13 cellular contexts compared by ENCODE assay signal in genomic region chr22:19568337-19569311, GRCh38. TPM values are rescaled to one million over a fixed set of nuclear protein-coding genes. Genes with fewer than 3 reads are reported as not detected.
DNase-seq lines count a peak whose midpoint lies in the region; ATAC-seq and TF ChIP-seq lines count a peak whose summit lies in the region.
"Had no signal": no experiment of that assay in that cellular context is flagged by ENCODE, and none has a peak within 500 bp of the region (broad histone marks: within the 10 kb centered on the region; RNA-seq: fewer than 3 reads in every experiment).

No MANE protein-coding gene starts in this region.

- no peaks in the 10 kb centered on the region for H3K27me3 Mint-ChIP-seq in activated CD4-positive, alpha-beta T cell treated with anti-CD3 and anti-CD28 coated beads, Interleukin-2, amount 10 ng/mL, durations not matched to agents 7 days and 5 days

- WGBS in upper lobe of left lung, 2 donors, result 71 to 79% methylated on average over 8 to 9 of the region's 9 CpGs

- peaks cover 7% of the 10 kb centered on the region for H3K4me1 Mint-ChIP-seq in activated CD4-positive, alpha-beta T cell treated with anti-CD3 and anti-CD28 coated beads, Interleukin-2, amount 10 ng/mL, durations not matched to agents 7 days and 5 days
- H3K4me1 Mint-ChIP-seq: naive B cell had no signal

- H3K36me3 Mint-ChIP-seq in activated CD4-positive, alpha-beta T cell treated with anti-CD3 and anti-CD28 coated beads, Interleukin-2, amount 10 ng/mL, durations not matched to agents 7 days and 5 days (ENCODE audit: low read depth), result no peaks in the 10 kb centered on the region
- H3K36me3 Mint-ChIP-seq: naive B cell had no signal

- H3K27ac ChIP-seq in upper lobe of left lung, result peak overlapping the region; percentile 2 to 78 (median 29)
- H3K27ac ChIP-seq: thoracic aorta had no signal

- no peaks in the 10 kb centered on the region for H3K9me3 Mint-ChIP-seq in activated CD4-positive, alpha-beta T cell treated with anti-CD3 and anti-CD28 coated beads, Interleukin-2, amount 10 ng/mL, durations not matched to agents 7 days and 5 days

- ATAC-seq in upper lobe of left lung (ENCODE audit: low FRiP score in 2 of 2) (no peak), omental fat pad (ENCODE audit: low FRiP score) (no peak)
- ATAC-seq in stimulated activated naive CD8-positive, alpha-beta T cell treated with anti-CD3 and anti-CD28 coated beads, Interleukin-15, Interleukin-2, amounts not matched to agents 100 U/mL and 50 U/mL, for 24 hours, result no peak
- ATAC-seq: gastroesophageal sphincter had no signal

- no peak for TF ChIP-seq EP300 in upper lobe of left lung (IDR thresholded peaks at IDR 0.05)

- no peaks in the 10 kb centered on the region for H3K9me3 ChIP-seq in upper lobe of left lung
- H3K9me3 ChIP-seq: gastroesophageal sphincter, thoracic aorta had no signal

- no peak overlapping the region for H3K4me3 ChIP-seq in fibroblast of the aortic adventitia (ENCODE audit: low read depth, low read length)
- H3K4me3 ChIP-seq in upper lobe of left lung, result no peak overlapping the region
- H3K4me3 ChIP-seq: gastroesophageal sphincter, thoracic aorta had no signal

- DNase-seq in activated CD4-positive, alpha-beta T cell treated with anti-CD3 and anti-CD28 coated beads, Interleukin-2, amount 10 ng/mL, durations not matched to agents 7 days and 5 days, result no peak
- DNase-seq in activated CD4-positive, alpha-beta T cell treated with anti-CD3 and anti-CD28 coated beads for 4 hours, result no peak
- DNase-seq in SHP77 (lab: John Stamatoyannopoulos, UW) (peak; percentile 42 to 58), fibroblast of the aortic adventitia (ENCODE audit: low read depth) (peak; percentile 87), upper lobe of left lung (no peak), omental fat pad (ENCODE audit: low spot score) (no peak), NCI-H2227 (lab: John Stamatoyannopoulos, UW; ENCODE audit: unreplicated experiment) (no peak)
- DNase-seq in stimulated activated naive CD8-positive, alpha-beta T cell treated with anti-CD3 and anti-CD28 coated beads, Interleukin-15, Interleukin-2, amounts not matched to agents 100 U/mL and 50 U/mL, for 24 hours, result no peak
- DNase-seq: activated naive CD4-positive, alpha-beta T cell treated with anti-CD3 and anti-CD28 coated beads for 36 hours; naive B cell; stimulated activated CD4-positive, alpha-beta T cell treated with anti-CD3 and anti-CD28 coated beads, Interleukin-4, amount 100 ng/mL, for 24 hours had no signal

- H3K4me3 Mint-ChIP-seq in activated CD4-positive, alpha-beta T cell treated with anti-CD3 and anti-CD28 coated beads, Interleukin-2, amount 10 ng/mL, durations not matched to agents 7 days and 5 days, result no peak overlapping the region
- H3K4me3 Mint-ChIP-seq: activated naive CD4-positive, alpha-beta T cell treated with anti-CD3 and anti-CD28 coated beads for 36 hours; naive B cell had no signal

- H3K4me1 ChIP-seq in upper lobe of left lung, result peaks cover 0 to 29% (median 13%) of the 10 kb centered on the region in 4 donors
- H3K4me1 ChIP-seq: gastroesophageal sphincter had no signal

- CTCF ChIA-PET in activated CD4-positive, alpha-beta T cell treated with anti-CD3 and anti-CD28 coated beads, Interleukin-2, amount 10 ng/mL, durations not matched to agents 7 days and 5 days (lab: Charles Lee), result interaction anchor here (0.5 to 1.8 kb wide), 6 partner anchors 8 to 222 kb away, joined by 3 to 7 read pairs (median 3); no protein-coding TSS in a partner anchor

- H3K27me3 ChIP-seq in upper lobe of left lung, result no peaks in the 10 kb centered on the region

- POLR2A ChIA-PET in activated CD4-positive, alpha-beta T cell treated with anti-CD3 and anti-CD28 coated beads, Interleukin-2, amount 10 ng/mL, durations not matched to agents 7 days and 5 days (lab: Charles Lee), result no interaction called here

- TF ChIP-seq CTCF in fibroblast of the aortic adventitia (IDR thresholded peaks at IDR 0.05; ENCODE audit: insufficient read depth, low read length), result no peak
- no peak for TF ChIP-seq CTCF in upper lobe of left lung (IDR thresholded peaks at IDR 0.05)
- no peak for TF ChIP-seq CTCF in omental fat pad (IDR thresholded peaks at IDR 0.05)

- no peak for TF ChIP-seq POLR2A in upper lobe of left lung (IDR thresholded peaks at IDR 0.05)

- H3K36me3 ChIP-seq in upper lobe of left lung, result no peaks in the 10 kb centered on the region
- H3K36me3 ChIP-seq: gastroesophageal sphincter, thoracic aorta had no signal

- H3K27ac Mint-ChIP-seq in activated CD4-positive, alpha-beta T cell treated with anti-CD3 and anti-CD28 coated beads, Interleukin-2, amount 10 ng/mL, durations not matched to agents 7 days and 5 days, result peak overlapping the region; percentile 36
- H3K27ac Mint-ChIP-seq: activated naive CD4-positive, alpha-beta T cell treated with anti-CD3 and anti-CD28 coated beads for 36 hours had no signal

RNA-seq across cellular contexts. Expression of gene CLDN5, which starts 44.4 kb away (rescaled TPM):
- under 1 TPM; 0.25 to 0.40 TPM for total RNA-seq in activated CD4-positive, alpha-beta T cell treated with anti-CD3 and anti-CD28 coated beads, Interleukin-2, amount 10 ng/mL, durations not matched to agents 7 days and 5 days
- total RNA-seq in fibroblast of the aortic adventitia (ENCODE audit: low replicate concordance), result 0.27 and 1.6 TPM in 2 replicates
- 100 to 1,000 TPM in 5 of 6 donors, 10 to 100 TPM in 1; 70.2 to 726 (median 229) TPM for total RNA-seq in upper lobe of left lung
- 100 to 1,000 TPM in 2 of 4 donors, 10 to 100 TPM in 2; 67.6 to 367 (median 162) TPM for total RNA-seq in omental fat pad

Comparison
In these comparisons a context has a peak if more than half of its experiments do, and no peak if none do; other contexts are left out.
1. DNase-seq: peak in SHP77 (2 of 2) and fibroblast of the aortic adventitia (single experiment); none in activated CD4-positive, alpha-beta T cell treated with anti-CD3 and anti-CD28 coated beads, Interleukin-2, amount 10 ng/mL, durations not matched to agents 7 days and 5 days (single experiment), activated CD4-positive, alpha-beta T cell treated with anti-CD3 and anti-CD28 coated beads for 4 hours (0 of 2), upper lobe of left lung (0 of 2), omental fat pad (single experiment), stimulated activated naive CD8-positive, alpha-beta T cell treated with anti-CD3 and anti-CD28 coated beads, Interleukin-15, Interleukin-2, amounts not matched to agents 100 U/mL and 50 U/mL, for 24 hours (single experiment) and NCI-H2227 (single experiment).
2. RNA of gene CLDN5, which starts 44.4 kb away (total RNA-seq): 67.6 to 367 TPM in omental fat pad and 70.2 to 726 TPM in upper lobe of left lung; 0.25 to 0.40 TPM in activated CD4-positive, alpha-beta T cell treated with anti-CD3 and anti-CD28 coated beads, Interleukin-2, amount 10 ng/mL, durations not matched to agents 7 days and 5 days and 0.27 to 1.6 TPM in fibroblast of the aortic adventitia; every median in the first group is over 10 times any median in the second.